Comparison of ENCODE assay signal across 8 cellular contexts in the genomic region with DNA sequence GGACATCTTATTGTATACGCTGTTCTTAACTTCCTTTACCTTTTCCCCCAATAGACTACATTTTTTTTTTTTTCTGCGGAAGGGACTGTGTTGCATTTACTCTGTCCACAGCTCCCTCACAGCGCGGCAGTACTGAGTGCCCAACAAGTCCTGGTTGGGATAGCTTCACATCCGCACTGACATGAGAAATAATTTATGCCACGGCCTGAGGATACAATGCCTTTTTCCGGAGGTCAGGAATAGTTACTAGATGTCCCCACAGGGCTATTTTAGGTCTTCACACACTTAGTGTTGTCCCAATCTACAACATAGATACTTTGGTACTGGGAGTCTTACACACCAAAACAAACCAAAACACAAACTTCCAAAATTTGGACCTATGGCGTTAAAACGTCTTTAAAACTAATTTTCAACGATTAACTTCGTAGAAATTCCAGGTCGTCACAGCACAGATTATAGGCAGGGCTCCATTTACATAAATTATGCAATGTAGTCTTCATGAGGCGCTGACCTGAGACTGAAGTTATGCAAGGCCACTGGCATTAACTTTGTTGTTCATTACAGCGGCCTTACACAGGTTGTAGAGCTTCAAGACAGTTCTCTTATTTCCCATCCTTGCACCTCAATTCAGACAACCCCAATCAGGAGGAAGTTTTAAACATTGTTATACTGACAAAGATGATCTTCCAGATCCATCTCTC. TPM values are rescaled to one million over a fixed set of nuclear protein-coding genes. Genes with fewer than 3 reads are reported as not detected.
DNase-seq lines count a peak whose midpoint lies in the region; ATAC-seq and TF ChIP-seq lines count a peak whose summit lies in the region.

No MANE protein-coding gene starts in this region.

- CTCF ChIA-PET in AG04449 (lab: Yijun Ruan, JAX), result interaction anchor here (0.6 to 3.8 kb wide), 10 partner anchors 8 to 223 kb away, joined by 3 to 39 read pairs (median 4); a partner anchor contains a TSS

- TF ChIP-seq POLR2A in vagina (IDR thresholded peaks at IDR 0.05), result no peak

- no peak overlapping the region for H3K23ac ChIP-seq in mesenchymal stem cell (ENCODE audit: low read length in 2 of 2)

- no peak for TF ChIP-seq CTCF in AG04449 (IDR thresholded peaks at IDR 0.05; ENCODE audit: insufficient read depth, low read length, missing control alignments)
- no peak for TF ChIP-seq CTCF in vagina (IDR thresholded peaks at IDR 0.05)

- peaks cover 6% of the 10 kb centered on the region for H3K79me1 ChIP-seq in mesenchymal stem cell (replicated peaks; ENCODE audit: low read length, poor library complexity, severe bottlenecking)

- H2AFZ ChIP-seq in mesenchymal stem cell (ENCODE audit: low read depth, low read length), result no peak overlapping the region

- H3K4ac ChIP-seq in mesenchymal stem cell (ENCODE audit: low read depth in 1 of 2, low read length in 2 of 2), result peak overlapping the region in 1 of 2 experiments; percentile 40

- H3K27me3 ChIP-seq in mesenchymal stem cell (ENCODE audit: control insufficient read depth in 1 of 2, insufficient read depth in 1 of 2, low read length in 2 of 2), result no peaks in the 10 kb centered on the region
- H3K27me3 ChIP-seq in vagina, result no peaks in the 10 kb centered on the region

- DNase-seq in AG04449 (ENCODE audit: low read depth, low spot score) (no peak), NCI-H2227 (lab: John Stamatoyannopoulos, UW; ENCODE audit: unreplicated experiment) (peak; percentile 38), caudate nucleus (lab: John Stamatoyannopoulos, UW) (peak in 7 of 61 donors; percentile 21 to 55 (median 39)), mesenchymal stem cell (peak; percentile 38), vagina (ENCODE audit: extremely low spot score in 2 of 2) (no peak), NCI-H2171 (lab: John Stamatoyannopoulos, UW) (no peak)

- H2BK12ac ChIP-seq in mesenchymal stem cell (ENCODE audit: low read length in 2 of 2), result no peak overlapping the region

- peak overlapping the region; percentile 87 for H3K9ac ChIP-seq in mesenchymal stem cell (ENCODE audit: low read length)

- H3K4me3 ChIP-seq in AG04449 (ENCODE audit: low read depth, low read length), result peak overlapping the region; percentile 54
- H3K4me3 ChIP-seq in mesenchymal stem cell (ENCODE audit: insufficient read depth in 1 of 2, low read depth in 1 of 2, low read length in 2 of 2), result peak overlapping the region in 1 of 2 experiments; percentile 80
- peak overlapping the region; percentile 34 to 75 for H3K4me3 ChIP-seq in vagina

- ATAC-seq in GM21515 (IDR thresholded peaks at IDR 0.05; ENCODE audit: unreplicated experiment), result peak; percentile 11
- no peak for ATAC-seq in GM18520 (IDR thresholded peaks at IDR 0.05; ENCODE audit: unreplicated experiment)

- H2BK15ac ChIP-seq in mesenchymal stem cell (ENCODE audit: low read depth, poor library complexity, severe bottlenecking), result no peak overlapping the region

- intact Hi-C loops in vagina (cut with DNase I), result loop anchor here (10.0 kb wide), 1 partner anchor 191 kb away; a partner anchor contains a TSS

- no peak overlapping the region for H4K8ac ChIP-seq in mesenchymal stem cell (ENCODE audit: low read length)

- H3K27ac ChIP-seq in caudate nucleus (ENCODE audit: low read depth, low read length) (peak overlapping the region; percentile 94), mesenchymal stem cell (ENCODE audit: low read length, poor library complexity, severe bottlenecking) (peak overlapping the region; percentile 58), vagina (peak overlapping the region; percentile 74)

- H3K18ac ChIP-seq in mesenchymal stem cell (ENCODE audit: low read depth in 1 of 2, low read length in 2 of 2), result peak overlapping the region in 1 of 2 experiments; percentile 13

- POLR2A ChIA-PET in AG04449 (lab: Yijun Ruan, JAX), result interaction anchor here (1.0 to 2.8 kb wide), 3 partner anchors 10 to 23 kb away, joined by 3 to 11 read pairs (median 4); no protein-coding TSS in a partner anchor

- H3K14ac ChIP-seq in mesenchymal stem cell (ENCODE audit: low read length in 2 of 2), result no peak overlapping the region

- H3K9me3 ChIP-seq in mesenchymal stem cell (ENCODE audit: control insufficient read depth, low read length) (no peaks in the 10 kb centered on the region), vagina (no peaks in the 10 kb centered on the region)

- H3K4me1 ChIP-seq in mesenchymal stem cell (ENCODE audit: control insufficient read depth, insufficient read depth, low read depth, low read length) (peaks cover 20% of the 10 kb centered on the region), vagina (peaks cover 35% of the 10 kb centered on the region)

- 65% methylated on average over 14 of the region's 14 CpGs for WGBS in mesenchymal stem cell

- no peak overlapping the region for H2AK5ac ChIP-seq in mesenchymal stem cell (ENCODE audit: low read length, severe bottlenecking)

- no peak overlapping the region for H4K91ac ChIP-seq in mesenchymal stem cell (ENCODE audit: low read length)

- H2BK5ac ChIP-seq in mesenchymal stem cell (ENCODE audit: low read depth, low read length, poor library complexity, severe bottlenecking), result no peak overlapping the region

- no peak overlapping the region for H2BK120ac ChIP-seq in mesenchymal stem cell (ENCODE audit: low read depth, low read length)

- H3K4me2 ChIP-seq in mesenchymal stem cell (ENCODE audit: low read length, poor library complexity, severe bottlenecking), result no peak overlapping the region

- peaks cover 22 to 28% of the 10 kb centered on the region in 2 experiments for H3K36me3 ChIP-seq in mesenchymal stem cell (ENCODE audit: control insufficient read depth in 1 of 2, insufficient read depth in 2 of 2, low read depth in 1 of 2, low read length in 2 of 2)
- peaks cover 0 to 28% of the 10 kb centered on the region in 2 donors for H3K36me3 ChIP-seq in vagina

RNA-seq across cellular contexts. Expression of a gene that starts 1.0 kb away (rescaled TPM):
- polyA plus RNA-seq in mesenchymal stem cell (2013, experiment 1 of 2), result 1,096 TPM
- polyA plus RNA-seq in mesenchymal stem cell (2013, experiment 2 of 2), result 1,075 TPM
- 451 TPM for total RNA-seq in vagina

RNA-seq across cellular contexts. Expression of a gene that starts 12.3 kb away (rescaled TPM):
- 0.03 TPM for polyA plus RNA-seq in mesenchymal stem cell (2013, experiment 1 of 2)
- 0.01 TPM for polyA plus RNA-seq in mesenchymal stem cell (2013, experiment 2 of 2)
- total RNA-seq in vagina, result not detected

Comparison
In these comparisons a context has a peak if more than half of its experiments do, and no peak if none do; other contexts are left out.
1. DNase-seq: peak in NCI-H2227 (single experiment) and mesenchymal stem cell (single experiment); none in AG04449 (single experiment), vagina (0 of 2) and NCI-H2171 (single experiment).
2. Peak in every context shown above with its lines, with median percentiles within 50 percentile points of each other: H3K27ac ChIP-seq.